Comparison of ENCODE assay signal across 1 cellular context in the genomic region with DNA sequence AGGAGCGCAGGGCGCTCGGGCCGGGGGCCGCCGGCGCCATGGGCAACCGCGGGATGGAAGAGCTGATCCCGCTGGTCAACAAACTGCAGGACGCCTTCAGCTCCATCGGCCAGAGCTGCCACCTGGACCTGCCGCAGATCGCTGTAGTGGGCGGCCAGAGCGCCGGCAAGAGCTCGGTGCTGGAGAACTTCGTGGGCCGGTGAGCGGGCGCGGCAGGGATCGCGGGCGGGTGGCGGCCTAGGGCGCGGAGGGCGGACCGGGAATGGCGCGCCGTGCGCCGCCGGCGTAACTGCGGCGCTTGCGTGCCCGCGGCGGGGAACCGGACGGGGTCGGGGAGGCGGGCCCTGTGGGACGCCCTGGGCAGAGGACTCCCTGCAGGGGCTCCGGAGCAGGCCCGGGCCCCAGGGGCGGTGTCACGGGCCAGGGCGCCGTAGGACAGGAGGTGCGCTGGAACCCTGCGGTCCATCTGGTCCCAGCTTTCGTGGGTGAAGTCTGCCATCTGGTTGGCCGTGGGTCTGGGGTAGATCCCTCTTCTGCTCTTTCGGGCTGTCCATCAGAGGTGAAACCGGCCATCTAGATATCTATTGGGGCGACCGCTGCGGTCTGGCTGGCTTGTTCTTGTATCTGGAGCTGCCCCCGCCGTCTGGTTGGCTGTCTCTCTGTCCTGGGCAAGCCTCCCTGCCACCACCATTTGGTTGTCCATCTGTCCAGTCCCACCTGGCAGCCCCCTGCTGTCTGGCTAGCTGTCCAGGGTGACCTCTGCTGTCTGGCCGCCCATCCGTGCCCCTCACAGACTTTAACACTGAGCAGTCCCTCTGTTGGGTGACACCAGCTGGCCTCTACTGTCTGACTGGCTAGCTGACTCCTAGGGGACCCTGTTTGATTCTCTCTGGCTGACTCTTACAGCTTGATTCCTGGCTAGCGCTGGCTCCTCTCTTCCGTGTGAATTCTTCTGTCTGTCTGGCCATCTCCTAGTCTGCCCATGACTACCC.
TF ChIP-seq lines count a peak whose summit lies in the region.

No MANE protein-coding gene starts in this region.

TF ChIP-seq in K562, 482 proteins besides CTCF, POLR2A, EP300 and RAD21 (continued from another document and continues in another):
- TF ChIP-seq, protein P1, sequence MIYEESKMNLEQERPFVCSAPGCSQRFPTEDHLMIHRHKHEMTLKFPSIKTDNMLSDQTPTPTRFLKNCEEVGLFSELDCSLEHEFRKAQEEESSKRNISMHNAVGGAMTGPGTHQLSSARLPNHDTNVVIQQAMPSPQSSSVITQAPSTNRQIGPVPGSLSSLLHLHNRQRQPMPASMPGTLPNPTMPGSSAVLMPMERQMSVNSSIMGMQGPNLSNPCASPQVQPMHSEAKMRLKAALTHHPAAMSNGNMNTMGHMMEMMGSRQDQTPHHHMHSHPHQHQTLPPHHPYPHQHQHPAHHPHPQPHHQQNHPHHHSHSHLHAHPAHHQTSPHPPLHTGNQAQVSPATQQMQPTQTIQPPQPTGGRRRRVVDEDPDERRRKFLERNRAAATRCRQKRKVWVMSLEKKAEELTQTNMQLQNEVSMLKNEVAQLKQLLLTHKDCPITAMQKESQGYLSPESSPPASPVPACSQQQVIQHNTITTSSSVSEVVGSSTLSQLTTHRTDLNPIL (CRISPR knock-in tag; IDR thresholded peaks at IDR 0.05): no peak
- TF ChIP-seq SREBF2 (CRISPR knock-in tag; IDR thresholded peaks at IDR 0.05) (0 out of 2 replicates have a peak, but pooled peaks have one; percentile 41), ZBTB7A (IDR thresholded peaks at IDR 0.05; ENCODE audit: borderline replicate concordance, control insufficient read depth, low read depth, low read length) (0 out of 2 replicates have a peak, but pooled peaks have one; percentile 37), RFX1 (IDR thresholded peaks at IDR 0.05) (no peak), NCOA2 (IDR thresholded peaks at IDR 0.05; ENCODE audit: partially characterized antibody in 2 of 2) (no peak), RBBP5 (IDR thresholded peaks at IDR 0.05; ENCODE audit: borderline replicate concordance, insufficient read depth, low read length, poor library complexity, severe bottlenecking) (peak; percentile 94), CHD7 (IDR thresholded peaks at IDR 0.05; ENCODE audit: low read depth, low read length) (no peak), SLC30A9 (CRISPR knock-in tag; IDR thresholded peaks at IDR 0.05) (0 out of 2 replicates have a peak, but pooled peaks have one; percentile 21), ZNF212 (CRISPR knock-in tag; IDR thresholded peaks at IDR 0.05) (no peak), NR3C1 (CRISPR knock-in tag; IDR thresholded peaks at IDR 0.05) (no peak), MEF2D (tag; conservative IDR thresholded peaks at IDR 0.05; ENCODE audit: low read depth) (no peak), NKRF (IDR thresholded peaks at IDR 0.05; ENCODE audit: borderline replicate concordance) (peak; percentile 28; the same call in 1 of the 2 replicates), ZNF696 (CRISPR knock-in tag; conservative IDR thresholded peaks at IDR 0.05) (no peak), STAG1 (CRISPR knock-in tag; IDR thresholded peaks at IDR 0.05; ENCODE audit: borderline replicate concordance) (peak; percentile 56; the same call in 1 of the 2 replicates), ZFX (CRISPR knock-in tag; IDR thresholded peaks at IDR 0.05) (peak; percentile 71)
- TF ChIP-seq, protein P2, sequence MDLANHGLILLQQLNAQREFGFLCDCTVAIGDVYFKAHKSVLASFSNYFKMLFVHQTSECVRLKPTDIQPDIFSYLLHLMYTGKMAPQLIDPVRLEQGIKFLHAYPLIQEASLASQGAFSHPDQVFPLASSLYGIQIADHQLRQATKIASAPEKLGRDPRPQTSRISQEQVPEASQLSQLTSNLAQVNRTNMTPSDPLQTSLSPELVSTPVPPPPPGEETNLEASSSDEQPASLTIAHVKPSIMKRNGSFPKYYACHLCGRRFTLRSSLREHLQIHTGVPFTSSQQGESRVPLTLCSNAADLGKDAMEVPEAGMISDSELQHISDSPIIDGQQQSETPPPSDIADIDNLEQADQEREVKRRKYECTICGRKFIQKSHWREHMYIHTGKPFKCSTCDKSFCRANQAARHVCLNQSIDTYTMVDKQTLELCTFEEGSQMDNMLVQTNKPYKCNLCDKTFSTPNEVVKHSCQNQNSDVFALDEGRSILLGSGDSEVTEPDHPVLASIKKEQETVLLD (IDR thresholded peaks at IDR 0.05): no peak
- TF ChIP-seq, protein P3, sequence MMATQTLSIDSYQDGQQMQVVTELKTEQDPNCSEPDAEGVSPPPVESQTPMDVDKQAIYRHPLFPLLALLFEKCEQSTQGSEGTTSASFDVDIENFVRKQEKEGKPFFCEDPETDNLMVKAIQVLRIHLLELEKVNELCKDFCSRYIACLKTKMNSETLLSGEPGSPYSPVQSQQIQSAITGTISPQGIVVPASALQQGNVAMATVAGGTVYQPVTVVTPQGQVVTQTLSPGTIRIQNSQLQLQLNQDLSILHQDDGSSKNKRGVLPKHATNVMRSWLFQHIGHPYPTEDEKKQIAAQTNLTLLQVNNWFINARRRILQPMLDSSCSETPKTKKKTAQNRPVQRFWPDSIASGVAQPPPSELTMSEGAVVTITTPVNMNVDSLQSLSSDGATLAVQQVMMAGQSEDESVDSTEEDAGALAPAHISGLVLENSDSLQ (IDR thresholded peaks at IDR 0.05): peak; percentile 77
- TF ChIP-seq, protein P4, sequence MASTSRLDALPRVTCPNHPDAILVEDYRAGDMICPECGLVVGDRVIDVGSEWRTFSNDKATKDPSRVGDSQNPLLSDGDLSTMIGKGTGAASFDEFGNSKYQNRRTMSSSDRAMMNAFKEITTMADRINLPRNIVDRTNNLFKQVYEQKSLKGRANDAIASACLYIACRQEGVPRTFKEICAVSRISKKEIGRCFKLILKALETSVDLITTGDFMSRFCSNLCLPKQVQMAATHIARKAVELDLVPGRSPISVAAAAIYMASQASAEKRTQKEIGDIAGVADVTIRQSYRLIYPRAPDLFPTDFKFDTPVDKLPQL (IDR thresholded peaks at IDR 0.05; ENCODE audit: extremely low read depth, insufficient read length): no peak
- TF ChIP-seq, protein P5, sequence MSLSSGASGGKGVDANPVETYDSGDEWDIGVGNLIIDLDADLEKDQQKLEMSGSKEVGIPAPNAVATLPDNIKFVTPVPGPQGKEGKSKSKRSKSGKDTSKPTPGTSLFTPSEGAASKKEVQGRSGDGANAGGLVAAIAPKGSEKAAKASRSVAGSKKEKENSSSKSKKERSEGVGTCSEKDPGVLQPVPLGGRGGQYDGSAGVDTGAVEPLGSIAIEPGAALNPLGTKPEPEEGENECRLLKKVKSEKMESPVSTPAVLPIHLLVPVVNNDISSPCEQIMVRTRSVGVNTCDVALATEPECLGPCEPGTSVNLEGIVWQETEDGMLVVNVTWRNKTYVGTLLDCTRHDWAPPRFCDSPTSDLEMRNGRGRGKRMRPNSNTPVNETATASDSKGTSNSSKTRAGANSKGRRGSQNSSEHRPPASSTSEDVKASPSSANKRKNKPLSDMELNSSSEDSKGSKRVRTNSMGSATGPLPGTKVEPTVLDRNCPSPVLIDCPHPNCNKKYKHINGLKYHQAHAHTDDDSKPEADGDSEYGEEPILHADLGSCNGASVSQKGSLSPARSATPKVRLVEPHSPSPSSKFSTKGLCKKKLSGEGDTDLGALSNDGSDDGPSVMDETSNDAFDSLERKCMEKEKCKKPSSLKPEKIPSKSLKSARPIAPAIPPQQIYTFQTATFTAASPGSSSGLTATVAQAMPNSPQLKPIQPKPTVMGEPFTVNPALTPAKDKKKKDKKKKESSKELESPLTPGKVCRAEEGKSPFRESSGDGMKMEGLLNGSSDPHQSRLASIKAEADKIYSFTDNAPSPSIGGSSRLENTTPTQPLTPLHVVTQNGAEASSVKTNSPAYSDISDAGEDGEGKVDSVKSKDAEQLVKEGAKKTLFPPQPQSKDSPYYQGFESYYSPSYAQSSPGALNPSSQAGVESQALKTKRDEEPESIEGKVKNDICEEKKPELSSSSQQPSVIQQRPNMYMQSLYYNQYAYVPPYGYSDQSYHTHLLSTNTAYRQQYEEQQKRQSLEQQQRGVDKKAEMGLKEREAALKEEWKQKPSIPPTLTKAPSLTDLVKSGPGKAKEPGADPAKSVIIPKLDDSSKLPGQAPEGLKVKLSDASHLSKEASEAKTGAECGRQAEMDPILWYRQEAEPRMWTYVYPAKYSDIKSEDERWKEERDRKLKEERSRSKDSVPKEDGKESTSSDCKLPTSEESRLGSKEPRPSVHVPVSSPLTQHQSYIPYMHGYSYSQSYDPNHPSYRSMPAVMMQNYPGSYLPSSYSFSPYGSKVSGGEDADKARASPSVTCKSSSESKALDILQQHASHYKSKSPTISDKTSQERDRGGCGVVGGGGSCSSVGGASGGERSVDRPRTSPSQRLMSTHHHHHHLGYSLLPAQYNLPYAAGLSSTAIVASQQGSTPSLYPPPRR (CRISPR knock-in tag; IDR thresholded peaks at IDR 0.05; ENCODE audit: borderline replicate concordance): 0 out of 2 replicates have a peak, but pooled peaks have one; percentile 71
- TF ChIP-seq, protein P6, sequence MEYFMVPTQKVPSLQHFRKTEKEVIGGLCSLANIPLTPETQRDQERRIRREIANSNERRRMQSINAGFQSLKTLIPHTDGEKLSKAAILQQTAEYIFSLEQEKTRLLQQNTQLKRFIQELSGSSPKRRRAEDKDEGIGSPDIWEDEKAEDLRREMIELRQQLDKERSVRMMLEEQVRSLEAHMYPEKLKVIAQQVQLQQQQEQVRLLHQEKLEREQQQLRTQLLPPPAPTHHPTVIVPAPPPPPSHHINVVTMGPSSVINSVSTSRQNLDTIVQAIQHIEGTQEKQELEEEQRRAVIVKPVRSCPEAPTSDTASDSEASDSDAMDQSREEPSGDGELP (CRISPR knock-in tag; IDR thresholded peaks at IDR 0.05; ENCODE audit: borderline replicate concordance): peak; percentile 67
